ENCODE assay signal across 10 cellular contexts in genomic region chr10:75396861-75397570, GRCh38. TPM values are rescaled to one million over a fixed set of nuclear protein-coding genes. Genes with fewer than 3 reads are reported as not detected.
DNase-seq lines count a peak whose midpoint lies in the region; TF ChIP-seq lines count a peak whose summit lies in the region.
"Had no signal": no experiment of that assay in that cellular context is flagged by ENCODE, and none has a peak within 500 bp of the region (broad histone marks: within the 10 kb centered on the region; RNA-seq: fewer than 3 reads in every experiment).

No MANE protein-coding gene starts in this region.

- no peak overlapping the region for H3K27ac ChIP-seq in iPS DF 6.9 (ENCODE audit: low read length)
- peak overlapping the region; percentile 98 to 99 for H3K27ac ChIP-seq in prostate gland

- peak; percentile 78 for DNase-seq in DMS53 (lab: John Stamatoyannopoulos, UW)
- no peak for DNase-seq in astrocyte of the cerebellum (ENCODE audit: low read depth)
- no peak for DNase-seq in iPS DF 6.9 (ENCODE audit: low read depth, low spot score)
- DNase-seq in prostate gland (ENCODE audit: low spot score) = peak; percentile 17
- no peak for DNase-seq in stimulated activated CD8-positive, alpha-beta memory T cell treated with anti-CD3 and anti-CD28 coated beads, Interleukin-4, amount 100 ng/mL, for 48 hours
- DNase-seq in NCI-H2029 treated with DMSO at 0.1 percent for 48 hours (lab: John Stamatoyannopoulos, UW) = no peak
- DNase-seq in NCI-H2171 (lab: John Stamatoyannopoulos, UW) = no peak
- no peak for DNase-seq in activated CD8-positive, alpha-beta memory T cell treated with anti-CD3 and anti-CD28 coated beads, Interleukin-2, amount 50 U/mL, for 4 hours

- intact Hi-C loops in prostate gland (cut with DNase I) = loop anchor here (5.0 to 10.0 kb wide), 2 partner anchors 518 to 845 kb away; no protein-coding TSS in a partner anchor

- H3K4me3 ChIP-seq in astrocyte of the cerebellum (ENCODE audit: low read depth, low read length) = peak overlapping the region; percentile 100
- H3K4me3 ChIP-seq in iPS DF 6.9 (ENCODE audit: low read length) = peak overlapping the region; percentile 7; the same call in 1 of the 2 replicates
- H3K4me3 ChIP-seq in prostate gland = peak overlapping the region; percentile 98 to 100

- peaks cover 69% of the 10 kb centered on the region for H3K27me3 ChIP-seq in iPS DF 6.9 (ENCODE audit: control insufficient read depth, insufficient read depth, low read length)
- H3K27me3 ChIP-seq in prostate gland (replicated peaks; ENCODE audit: insufficient read depth) = no peaks in the 10 kb centered on the region

- in situ Hi-C loops in astrocyte of the cerebellum (cut with HindIII; ENCODE audit: low sequenced_read_pairs) = no loop called here

- H3K9me3 ChIP-seq in iPS DF 6.9 (ENCODE audit: control insufficient read depth, insufficient read depth, low read length) (no peaks in the 10 kb centered on the region), prostate gland (no peaks in the 10 kb centered on the region)

- no peaks in the 10 kb centered on the region for H3K36me3 ChIP-seq in iPS DF 6.9 (ENCODE audit: control insufficient read depth, insufficient read depth, low read length)
- H3K36me3 ChIP-seq in prostate gland = peaks cover 0 to 14% of the 10 kb centered on the region in 2 donors

- no CpG with 5 or more reads among the region's 57 CpGs for WGBS in iPS DF 6.9 (ENCODE audit: insufficient coverage, insufficient read length)
- 6% methylated on average over 37 of the region's 57 CpGs for WGBS in prostate gland

- H3K4me1 ChIP-seq in iPS DF 6.9 (ENCODE audit: control insufficient read depth, insufficient read depth, low read length) (no peaks in the 10 kb centered on the region; the same call in 1 of the 2 replicates), prostate gland (replicated peaks) (peaks cover 5% of the 10 kb centered on the region)

- TF ChIP-seq CTCF in astrocyte of the cerebellum (IDR thresholded peaks at IDR 0.05; ENCODE audit: low read depth, low read length, missing control alignments) (no peak), prostate gland (IDR thresholded peaks at IDR 0.05) (no peak)

- TF ChIP-seq POLR2A in prostate gland (IDR thresholded peaks at IDR 0.05) = no peak

RNA-seq across cellular contexts. Expression of gene ZNF503, which starts 4.5 kb away (rescaled TPM):
- 10 to 100 TPM; 23.9 to 33.7 TPM for total RNA-seq in prostate gland
- total RNA-seq: activated T-helper 1 cell treated with anti-CD3 and anti-CD28 coated beads, Interleukin-12 subunit alpha, Interleukin-12 subunit beta, Interleukin-2, Interleukin-4 antibody, amounts not matched to agents 30 ng/mL and 10 ng/mL and 1 ng/mL, durations not matched to agents 14 hours and 24 hours and 36 hours had no signal

RNA-seq across cellular contexts. Expression of gene LRMDA, which starts 34.4 kb away (rescaled TPM):
- total RNA-seq in prostate gland = 10 to 100 TPM in 1 of 2 donors, 1 to 10 TPM in 1; 9.6 to 12.6 TPM
- total RNA-seq: activated T-helper 1 cell treated with anti-CD3 and anti-CD28 coated beads, Interleukin-12 subunit alpha, Interleukin-12 subunit beta, Interleukin-2, Interleukin-4 antibody, amounts not matched to agents 30 ng/mL and 10 ng/mL and 1 ng/mL, durations not matched to agents 14 hours and 24 hours and 36 hours; G401 had no signal

Comparison
In these comparisons a context has a peak if more than half of its experiments do, and no peak if none do; other contexts are left out.
1. DNase-seq: peak in DMS53 (single experiment) and prostate gland (single experiment); none in astrocyte of the cerebellum (single experiment), iPS DF 6.9 (single experiment), stimulated activated CD8-positive, alpha-beta memory T cell treated with anti-CD3 and anti-CD28 coated beads, Interleukin-4, amount 100 ng/mL, for 48 hours (single experiment), NCI-H2029 treated with DMSO at 0.1 percent for 48 hours (single experiment), NCI-H2171 (single experiment) and activated CD8-positive, alpha-beta memory T cell treated with anti-CD3 and anti-CD28 coated beads, Interleukin-2, amount 50 U/mL, for 4 hours (single experiment).
2. H3K4me3 ChIP-seq: peak in every context shown above with its lines; median percentile 100 in astrocyte of the cerebellum; 99 in prostate gland; 7 in iPS DF 6.9.